Comparison of ENCODE assay signal across 1 cellular context in the genomic region with DNA sequence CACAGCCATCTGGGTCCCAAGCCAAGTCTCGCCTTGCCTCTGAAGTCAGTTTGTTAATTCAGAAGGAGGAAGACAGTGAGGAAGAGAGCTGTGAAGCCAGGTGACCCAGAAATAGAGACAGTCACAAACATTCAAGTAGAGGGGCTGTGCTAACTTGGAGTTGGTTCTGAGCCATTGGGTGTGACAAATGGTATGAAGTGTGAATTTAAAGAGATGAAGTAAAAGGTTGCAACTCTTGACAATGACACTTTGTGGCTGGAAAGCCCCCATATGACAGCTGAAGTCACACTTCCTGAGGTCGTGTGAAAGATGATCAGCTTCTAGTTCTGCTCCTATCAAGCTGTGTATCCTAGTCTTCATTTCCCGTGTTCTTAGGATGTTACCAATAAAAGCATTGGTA.
A peak's percentile ranks its signal among the peaks of the same experiment; 100 is the strongest.
TF ChIP-seq lines count a peak whose summit lies in the region.

No MANE protein-coding gene starts in this region.

TF ChIP-seq in GM12878, 131 proteins besides CTCF, POLR2A, EP300 and RAD21 (continued from another document):
- TF ChIP-seq, protein P1, sequence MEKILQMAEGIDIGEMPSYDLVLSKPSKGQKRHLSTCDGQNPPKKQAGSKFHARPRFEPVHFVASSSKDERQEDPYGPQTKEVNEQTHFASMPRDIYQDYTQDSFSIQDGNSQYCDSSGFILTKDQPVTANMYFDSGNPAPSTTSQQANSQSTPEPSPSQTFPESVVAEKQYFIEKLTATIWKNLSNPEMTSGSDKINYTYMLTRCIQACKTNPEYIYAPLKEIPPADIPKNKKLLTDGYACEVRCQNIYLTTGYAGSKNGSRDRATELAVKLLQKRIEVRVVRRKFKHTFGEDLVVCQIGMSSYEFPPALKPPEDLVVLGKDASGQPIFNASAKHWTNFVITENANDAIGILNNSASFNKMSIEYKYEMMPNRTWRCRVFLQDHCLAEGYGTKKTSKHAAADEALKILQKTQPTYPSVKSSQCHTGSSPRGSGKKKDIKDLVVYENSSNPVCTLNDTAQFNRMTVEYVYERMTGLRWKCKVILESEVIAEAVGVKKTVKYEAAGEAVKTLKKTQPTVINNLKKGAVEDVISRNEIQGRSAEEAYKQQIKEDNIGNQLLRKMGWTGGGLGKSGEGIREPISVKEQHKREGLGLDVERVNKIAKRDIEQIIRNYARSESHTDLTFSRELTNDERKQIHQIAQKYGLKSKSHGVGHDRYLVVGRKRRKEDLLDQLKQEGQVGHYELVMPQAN (conservative IDR thresholded peaks at IDR 0.05): no peak
- TF ChIP-seq POLR2AphosphoS2 (IDR thresholded peaks at IDR 0.05; ENCODE audit: low read depth, low read length): no peak
- TF ChIP-seq MEF2B (IDR thresholded peaks at IDR 0.05; ENCODE audit: partially characterized antibody, poor library complexity, severe bottlenecking): peak; percentile 53
- no peak for TF ChIP-seq PML (IDR thresholded peaks at IDR 0.05; ENCODE audit: low read length)
- TF ChIP-seq CHD1 (IDR thresholded peaks at IDR 0.05; ENCODE audit: low read depth, low read length): no peak
- peak; percentile 79; the same call in 1 of the 2 replicates for TF ChIP-seq MTA2 (IDR thresholded peaks at IDR 0.05; ENCODE audit: low read depth)
- TF ChIP-seq, protein P2, sequence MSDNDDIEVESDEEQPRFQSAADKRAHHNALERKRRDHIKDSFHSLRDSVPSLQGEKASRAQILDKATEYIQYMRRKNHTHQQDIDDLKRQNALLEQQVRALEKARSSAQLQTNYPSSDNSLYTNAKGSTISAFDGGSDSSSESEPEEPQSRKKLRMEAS (IDR thresholded peaks at IDR 0.05; ENCODE audit: low read depth, low read length): no peak
- TF ChIP-seq, protein P3, sequence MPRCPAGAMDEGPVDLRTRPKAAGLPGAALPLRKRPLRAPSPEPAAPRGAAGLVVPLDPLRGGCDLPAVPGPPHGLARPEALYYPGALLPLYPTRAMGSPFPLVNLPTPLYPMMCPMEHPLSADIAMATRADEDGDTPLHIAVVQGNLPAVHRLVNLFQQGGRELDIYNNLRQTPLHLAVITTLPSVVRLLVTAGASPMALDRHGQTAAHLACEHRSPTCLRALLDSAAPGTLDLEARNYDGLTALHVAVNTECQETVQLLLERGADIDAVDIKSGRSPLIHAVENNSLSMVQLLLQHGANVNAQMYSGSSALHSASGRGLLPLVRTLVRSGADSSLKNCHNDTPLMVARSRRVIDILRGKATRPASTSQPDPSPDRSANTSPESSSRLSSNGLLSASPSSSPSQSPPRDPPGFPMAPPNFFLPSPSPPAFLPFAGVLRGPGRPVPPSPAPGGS (IDR thresholded peaks at IDR 0.05; ENCODE audit: borderline replicate concordance, insufficient read depth, low read depth, low read length, poor library complexity, severe bottlenecking): no peak
- no peak for TF ChIP-seq HDAC2 (IDR thresholded peaks at IDR 0.05)
- TF ChIP-seq, protein P4, sequence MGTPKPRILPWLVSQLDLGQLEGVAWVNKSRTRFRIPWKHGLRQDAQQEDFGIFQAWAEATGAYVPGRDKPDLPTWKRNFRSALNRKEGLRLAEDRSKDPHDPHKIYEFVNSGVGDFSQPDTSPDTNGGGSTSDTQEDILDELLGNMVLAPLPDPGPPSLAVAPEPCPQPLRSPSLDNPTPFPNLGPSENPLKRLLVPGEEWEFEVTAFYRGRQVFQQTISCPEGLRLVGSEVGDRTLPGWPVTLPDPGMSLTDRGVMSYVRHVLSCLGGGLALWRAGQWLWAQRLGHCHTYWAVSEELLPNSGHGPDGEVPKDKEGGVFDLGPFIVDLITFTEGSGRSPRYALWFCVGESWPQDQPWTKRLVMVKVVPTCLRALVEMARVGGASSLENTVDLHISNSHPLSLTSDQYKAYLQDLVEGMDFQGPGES (IDR thresholded peaks at IDR 0.05): no peak
- no peak for TF ChIP-seq GABPA (IDR thresholded peaks at IDR 0.05; ENCODE audit: low read depth)
TF ChIP-seq in GM12878: peak in this region for 26.
